In the genomic region with DNA sequence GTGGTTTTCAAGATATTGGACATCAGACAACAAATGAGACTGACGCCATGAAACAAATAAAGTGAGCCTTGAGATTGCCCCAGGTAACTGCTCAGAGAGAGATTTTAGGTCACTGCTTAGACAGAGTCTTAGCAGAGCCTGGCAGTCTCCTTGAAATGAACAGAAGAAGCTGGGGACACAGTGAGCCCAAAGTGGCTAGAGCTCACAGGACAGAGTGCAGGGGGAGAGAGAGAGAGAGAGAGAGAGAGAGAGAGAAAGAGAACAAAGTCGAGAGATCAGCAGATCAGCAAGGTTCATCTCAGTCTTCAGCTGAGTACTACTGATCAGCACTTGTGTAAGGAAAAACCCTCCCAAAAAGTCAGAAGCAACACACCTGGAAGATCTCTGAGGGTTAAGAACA, we compare ENCODE assay signal across 2 cellular contexts.
TF ChIP-seq lines count a peak whose summit lies in the region.

No MANE protein-coding gene starts in this region.

TF ChIP-seq in HepG2, 621 proteins besides CTCF, POLR2A, EP300 and RAD21:
- 0 out of 2 replicates have a peak, but pooled peaks have one; percentile 26 for TF ChIP-seq ZSCAN25 (CRISPR knock-in tag; IDR thresholded peaks at IDR 0.05)
- no peak for TF ChIP-seq HOXD1 (CRISPR knock-in tag; IDR thresholded peaks at IDR 0.05)
- peak; percentile 40; the same call in 1 of the 2 replicates for TF ChIP-seq HNF4A (CRISPR knock-in tag; IDR thresholded peaks at IDR 0.05)
- no peak for TF ChIP-seq KLF15 (CRISPR knock-in tag; IDR thresholded peaks at IDR 0.05; ENCODE audit: borderline replicate concordance)
- no peak for TF ChIP-seq SYNCRIP (IDR thresholded peaks at IDR 0.05; ENCODE audit: insufficient read depth, low read depth, low read length)
- no peak for TF ChIP-seq HDAC6 (IDR thresholded peaks at IDR 0.05; ENCODE audit: low read depth, low read length)
- TF ChIP-seq, protein P1, sequence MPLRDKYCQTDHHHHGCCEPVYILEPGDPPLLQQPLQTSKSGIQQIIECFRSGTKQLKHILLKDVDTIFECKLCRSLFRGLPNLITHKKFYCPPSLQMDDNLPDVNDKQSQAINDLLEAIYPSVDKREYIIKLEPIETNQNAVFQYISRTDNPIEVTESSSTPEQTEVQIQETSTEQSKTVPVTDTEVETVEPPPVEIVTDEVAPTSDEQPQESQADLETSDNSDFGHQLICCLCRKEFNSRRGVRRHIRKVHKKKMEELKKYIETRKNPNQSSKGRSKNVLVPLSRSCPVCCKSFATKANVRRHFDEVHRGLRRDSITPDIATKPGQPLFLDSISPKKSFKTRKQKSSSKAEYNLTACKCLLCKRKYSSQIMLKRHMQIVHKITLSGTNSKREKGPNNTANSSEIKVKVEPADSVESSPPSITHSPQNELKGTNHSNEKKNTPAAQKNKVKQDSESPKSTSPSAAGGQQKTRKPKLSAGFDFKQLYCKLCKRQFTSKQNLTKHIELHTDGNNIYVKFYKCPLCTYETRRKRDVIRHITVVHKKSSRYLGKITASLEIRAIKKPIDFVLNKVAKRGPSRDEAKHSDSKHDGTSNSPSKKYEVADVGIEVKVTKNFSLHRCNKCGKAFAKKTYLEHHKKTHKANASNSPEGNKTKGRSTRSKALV (CRISPR knock-in tag; IDR thresholded peaks at IDR 0.05): no peak
- no peak for TF ChIP-seq PHF20 (CRISPR knock-in tag; IDR thresholded peaks at IDR 0.05)

TF ChIP-seq in H1, 55 proteins besides CTCF, POLR2A, EP300 and RAD21:
- TF ChIP-seq RBBP5 (IDR thresholded peaks at IDR 0.05; ENCODE audit: borderline replicate concordance, low read depth, low read length): no peak
- no peak for TF ChIP-seq KDM1A (IDR thresholded peaks at IDR 0.05; ENCODE audit: borderline replicate concordance, low read length)
- TF ChIP-seq GTF2F1 (IDR thresholded peaks at IDR 0.05; ENCODE audit: borderline replicate concordance, low read depth, low read length): no peak
- TF ChIP-seq CEBPB (IDR thresholded peaks at IDR 0.05; ENCODE audit: low read depth, low read length): no peak
- no peak for TF ChIP-seq BRCA1 (IDR thresholded peaks at IDR 0.05; ENCODE audit: low read depth, low read length)
- TF ChIP-seq MAFK (IDR thresholded peaks at IDR 0.05; ENCODE audit: low read depth, low read length): no peak
- TF ChIP-seq POU5F1 (IDR thresholded peaks at IDR 0.05; ENCODE audit: low read depth, low read length): no peak
- no peak for TF ChIP-seq JUN (IDR thresholded peaks at IDR 0.05; ENCODE audit: low read depth, low read length)
- TF ChIP-seq, protein P2, sequence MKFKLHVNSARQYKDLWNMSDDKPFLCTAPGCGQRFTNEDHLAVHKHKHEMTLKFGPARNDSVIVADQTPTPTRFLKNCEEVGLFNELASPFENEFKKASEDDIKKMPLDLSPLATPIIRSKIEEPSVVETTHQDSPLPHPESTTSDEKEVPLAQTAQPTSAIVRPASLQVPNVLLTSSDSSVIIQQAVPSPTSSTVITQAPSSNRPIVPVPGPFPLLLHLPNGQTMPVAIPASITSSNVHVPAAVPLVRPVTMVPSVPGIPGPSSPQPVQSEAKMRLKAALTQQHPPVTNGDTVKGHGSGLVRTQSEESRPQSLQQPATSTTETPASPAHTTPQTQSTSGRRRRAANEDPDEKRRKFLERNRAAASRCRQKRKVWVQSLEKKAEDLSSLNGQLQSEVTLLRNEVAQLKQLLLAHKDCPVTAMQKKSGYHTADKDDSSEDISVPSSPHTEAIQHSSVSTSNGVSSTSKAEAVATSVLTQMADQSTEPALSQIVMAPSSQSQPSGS (IDR thresholded peaks at IDR 0.05; ENCODE audit: low read length): no peak
- TF ChIP-seq YY1 (IDR thresholded peaks at IDR 0.05; ENCODE audit: low read depth, low read length): no peak
- TF ChIP-seq, protein P3, sequence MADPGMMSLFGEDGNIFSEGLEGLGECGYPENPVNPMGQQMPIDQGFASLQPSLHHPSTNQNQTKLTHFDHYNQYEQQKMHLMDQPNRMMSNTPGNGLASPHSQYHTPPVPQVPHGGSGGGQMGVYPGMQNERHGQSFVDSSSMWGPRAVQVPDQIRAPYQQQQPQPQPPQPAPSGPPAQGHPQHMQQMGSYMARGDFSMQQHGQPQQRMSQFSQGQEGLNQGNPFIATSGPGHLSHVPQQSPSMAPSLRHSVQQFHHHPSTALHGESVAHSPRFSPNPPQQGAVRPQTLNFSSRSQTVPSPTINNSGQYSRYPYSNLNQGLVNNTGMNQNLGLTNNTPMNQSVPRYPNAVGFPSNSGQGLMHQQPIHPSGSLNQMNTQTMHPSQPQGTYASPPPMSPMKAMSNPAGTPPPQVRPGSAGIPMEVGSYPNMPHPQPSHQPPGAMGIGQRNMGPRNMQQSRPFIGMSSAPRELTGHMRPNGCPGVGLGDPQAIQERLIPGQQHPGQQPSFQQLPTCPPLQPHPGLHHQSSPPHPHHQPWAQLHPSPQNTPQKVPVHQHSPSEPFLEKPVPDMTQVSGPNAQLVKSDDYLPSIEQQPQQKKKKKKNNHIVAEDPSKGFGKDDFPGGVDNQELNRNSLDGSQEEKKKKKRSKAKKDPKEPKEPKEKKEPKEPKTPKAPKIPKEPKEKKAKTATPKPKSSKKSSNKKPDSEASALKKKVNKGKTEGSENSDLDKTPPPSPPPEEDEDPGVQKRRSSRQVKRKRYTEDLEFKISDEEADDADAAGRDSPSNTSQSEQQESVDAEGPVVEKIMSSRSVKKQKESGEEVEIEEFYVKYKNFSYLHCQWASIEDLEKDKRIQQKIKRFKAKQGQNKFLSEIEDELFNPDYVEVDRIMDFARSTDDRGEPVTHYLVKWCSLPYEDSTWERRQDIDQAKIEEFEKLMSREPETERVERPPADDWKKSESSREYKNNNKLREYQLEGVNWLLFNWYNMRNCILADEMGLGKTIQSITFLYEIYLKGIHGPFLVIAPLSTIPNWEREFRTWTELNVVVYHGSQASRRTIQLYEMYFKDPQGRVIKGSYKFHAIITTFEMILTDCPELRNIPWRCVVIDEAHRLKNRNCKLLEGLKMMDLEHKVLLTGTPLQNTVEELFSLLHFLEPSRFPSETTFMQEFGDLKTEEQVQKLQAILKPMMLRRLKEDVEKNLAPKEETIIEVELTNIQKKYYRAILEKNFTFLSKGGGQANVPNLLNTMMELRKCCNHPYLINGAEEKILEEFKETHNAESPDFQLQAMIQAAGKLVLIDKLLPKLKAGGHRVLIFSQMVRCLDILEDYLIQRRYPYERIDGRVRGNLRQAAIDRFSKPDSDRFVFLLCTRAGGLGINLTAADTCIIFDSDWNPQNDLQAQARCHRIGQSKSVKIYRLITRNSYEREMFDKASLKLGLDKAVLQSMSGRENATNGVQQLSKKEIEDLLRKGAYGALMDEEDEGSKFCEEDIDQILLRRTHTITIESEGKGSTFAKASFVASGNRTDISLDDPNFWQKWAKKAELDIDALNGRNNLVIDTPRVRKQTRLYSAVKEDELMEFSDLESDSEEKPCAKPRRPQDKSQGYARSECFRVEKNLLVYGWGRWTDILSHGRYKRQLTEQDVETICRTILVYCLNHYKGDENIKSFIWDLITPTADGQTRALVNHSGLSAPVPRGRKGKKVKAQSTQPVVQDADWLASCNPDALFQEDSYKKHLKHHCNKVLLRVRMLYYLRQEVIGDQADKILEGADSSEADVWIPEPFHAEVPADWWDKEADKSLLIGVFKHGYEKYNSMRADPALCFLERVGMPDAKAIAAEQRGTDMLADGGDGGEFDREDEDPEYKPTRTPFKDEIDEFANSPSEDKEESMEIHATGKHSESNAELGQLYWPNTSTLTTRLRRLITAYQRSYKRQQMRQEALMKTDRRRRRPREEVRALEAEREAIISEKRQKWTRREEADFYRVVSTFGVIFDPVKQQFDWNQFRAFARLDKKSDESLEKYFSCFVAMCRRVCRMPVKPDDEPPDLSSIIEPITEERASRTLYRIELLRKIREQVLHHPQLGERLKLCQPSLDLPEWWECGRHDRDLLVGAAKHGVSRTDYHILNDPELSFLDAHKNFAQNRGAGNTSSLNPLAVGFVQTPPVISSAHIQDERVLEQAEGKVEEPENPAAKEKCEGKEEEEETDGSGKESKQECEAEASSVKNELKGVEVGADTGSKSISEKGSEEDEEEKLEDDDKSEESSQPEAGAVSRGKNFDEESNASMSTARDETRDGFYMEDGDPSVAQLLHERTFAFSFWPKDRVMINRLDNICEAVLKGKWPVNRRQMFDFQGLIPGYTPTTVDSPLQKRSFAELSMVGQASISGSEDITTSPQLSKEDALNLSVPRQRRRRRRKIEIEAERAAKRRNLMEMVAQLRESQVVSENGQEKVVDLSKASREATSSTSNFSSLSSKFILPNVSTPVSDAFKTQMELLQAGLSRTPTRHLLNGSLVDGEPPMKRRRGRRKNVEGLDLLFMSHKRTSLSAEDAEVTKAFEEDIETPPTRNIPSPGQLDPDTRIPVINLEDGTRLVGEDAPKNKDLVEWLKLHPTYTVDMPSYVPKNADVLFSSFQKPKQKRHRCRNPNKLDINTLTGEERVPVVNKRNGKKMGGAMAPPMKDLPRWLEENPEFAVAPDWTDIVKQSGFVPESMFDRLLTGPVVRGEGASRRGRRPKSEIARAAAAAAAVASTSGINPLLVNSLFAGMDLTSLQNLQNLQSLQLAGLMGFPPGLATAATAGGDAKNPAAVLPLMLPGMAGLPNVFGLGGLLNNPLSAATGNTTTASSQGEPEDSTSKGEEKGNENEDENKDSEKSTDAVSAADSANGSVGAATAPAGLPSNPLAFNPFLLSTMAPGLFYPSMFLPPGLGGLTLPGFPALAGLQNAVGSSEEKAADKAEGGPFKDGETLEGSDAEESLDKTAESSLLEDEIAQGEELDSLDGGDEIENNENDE (IDR thresholded peaks at IDR 0.05; ENCODE audit: insufficient replicate concordance, low read length): no peak
- TF ChIP-seq SIRT6 (IDR thresholded peaks at IDR 0.05; ENCODE audit: low read length): no peak
- no peak for TF ChIP-seq EZH2 (IDR thresholded peaks at IDR 0.05; ENCODE audit: low read depth, low read length, severe bottlenecking)
TF ChIP-seq in H1: peak in this region for 0.
